In the genomic region with DNA sequence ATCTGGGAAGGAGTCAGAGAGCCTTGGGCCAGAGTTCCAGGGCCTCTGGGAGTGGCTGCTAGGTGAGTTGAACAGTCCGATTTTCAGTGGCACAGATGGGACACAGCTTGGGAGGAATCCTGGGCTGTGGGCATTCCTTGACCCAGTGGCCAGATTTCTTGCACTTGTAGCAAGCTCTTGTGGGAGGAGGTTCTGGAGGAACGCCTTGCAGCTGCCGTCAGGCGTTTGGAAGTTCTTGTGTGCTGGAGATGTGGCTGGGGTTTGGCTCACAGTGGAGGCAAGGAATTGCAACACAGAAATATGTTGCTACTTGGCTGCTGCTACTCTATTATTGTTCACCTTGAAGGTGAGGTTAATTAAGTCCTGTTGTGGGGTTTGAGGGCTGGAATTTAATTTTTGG, we compare ENCODE assay signal across 1 cellular context. TPM values are rescaled to one million over a fixed set of nuclear protein-coding genes. Genes with fewer than 3 reads are reported as not detected.
"Had no signal": no experiment of that assay in that cellular context is flagged by ENCODE, and none has a peak within 500 bp of the region (broad histone marks: within the 10 kb centered on the region; RNA-seq: fewer than 3 reads in every experiment).

No MANE protein-coding gene starts in this region.

RNA-seq across cellular contexts. Expression of a gene that starts 39.8 kb away (rescaled TPM):
- total RNA-seq: T-helper 2 cell treated with Interferon-gamma antibody and Interleukin-4, amounts not matched to agents 100 ng/mL and 5 ng/mL, for 36 hours had no signal
